In genomic region chr7:2019693-2020511, GRCh38 we compare ENCODE assay signal across 1 cellular context.
TF ChIP-seq lines count a peak whose summit lies in the region.

No MANE protein-coding gene starts in this region.

TF ChIP-seq in K562, 482 proteins besides CTCF, POLR2A, EP300 and RAD21 (continued from another document):
- TF ChIP-seq MITF (IDR thresholded peaks at IDR 0.05) = peak; percentile 66; the same call in 1 of the 2 replicates
- TF ChIP-seq SMARCC2 (IDR thresholded peaks at IDR 0.05; ENCODE audit: low read depth) = no peak
- TF ChIP-seq ZNF274 (IDR thresholded peaks at IDR 0.05; ENCODE audit: borderline replicate concordance, low read depth, low read length) = no peak
- TF ChIP-seq ATF7 (IDR thresholded peaks at IDR 0.05) = peak; percentile 91
- no peak for TF ChIP-seq IFI16 (CRISPR knock-in tag; IDR thresholded peaks at IDR 0.05)
- TF ChIP-seq ZNF121 (CRISPR knock-in tag; conservative IDR thresholded peaks at IDR 0.05) = no peak; the same call in 1 of the 2 replicates
- TF ChIP-seq ARNT (IDR thresholded peaks at IDR 0.05) = peak in 1 of 2 experiments; percentile 70; a peak in 1 of 4 replicates
- no peak for TF ChIP-seq GTF2B (IDR thresholded peaks at IDR 0.05; ENCODE audit: extremely low read depth, insufficient read length)
- no peak for TF ChIP-seq AFF4 (CRISPR knock-in tag; IDR thresholded peaks at IDR 0.05)
- no peak for TF ChIP-seq NKRF (IDR thresholded peaks at IDR 0.05; ENCODE audit: borderline replicate concordance)
- no peak for TF ChIP-seq NEUROD1 (IDR thresholded peaks at IDR 0.05; ENCODE audit: borderline replicate concordance, low read depth, low read length, partially characterized antibody)
- no peak for TF ChIP-seq MXI1 (IDR thresholded peaks at IDR 0.05; ENCODE audit: low read depth, low read length)
- TF ChIP-seq PTRF (tag; IDR thresholded peaks at IDR 0.05) = no peak
- no peak for TF ChIP-seq PRPF4 (IDR thresholded peaks at IDR 0.05; ENCODE audit: insufficient read depth, low read depth, low read length, poor library complexity, severe bottlenecking)
- TF ChIP-seq HNRNPLL (IDR thresholded peaks at IDR 0.05; ENCODE audit: low read depth, low read length, poor library complexity, severe bottlenecking) = no peak
- TF ChIP-seq EP400 (IDR thresholded peaks at IDR 0.05) = peak; percentile 77
- TF ChIP-seq SMARCA5 (IDR thresholded peaks at IDR 0.05) = no peak
- peak; percentile 79 for TF ChIP-seq DPF2 (IDR thresholded peaks at IDR 0.05)
- TF ChIP-seq MCM5 (IDR thresholded peaks at IDR 0.05; ENCODE audit: low read depth) = no peak
- TF ChIP-seq NELFE (IDR thresholded peaks at IDR 0.05; ENCODE audit: insufficient read depth, insufficient read length) = no peak
- TF ChIP-seq FOXK1 (CRISPR knock-in tag; IDR thresholded peaks at IDR 0.05; ENCODE audit: borderline replicate concordance) = no peak
- no peak for TF ChIP-seq MED1 (CRISPR knock-in tag; IDR thresholded peaks at IDR 0.05; ENCODE audit: borderline replicate concordance)
- 0 out of 2 replicates have a peak, but pooled peaks have one; percentile 23 for TF ChIP-seq MTA1 (IDR thresholded peaks at IDR 0.05; ENCODE audit: borderline replicate concordance)
- TF ChIP-seq ELK1 (CRISPR knock-in tag; IDR thresholded peaks at IDR 0.05) = no peak
- no peak for TF ChIP-seq NFE2 (IDR thresholded peaks at IDR 0.05; ENCODE audit: low read depth)
- TF ChIP-seq ZNF407 (IDR thresholded peaks at IDR 0.05; ENCODE audit: low read depth) = no peak
- TF ChIP-seq ZNF699 (CRISPR knock-in tag; IDR thresholded peaks at IDR 0.05; ENCODE audit: insufficient replicate concordance) = no peak
- TF ChIP-seq SNRNP70 (optimal IDR thresholded peaks at IDR 0.05; ENCODE audit: low read depth, low read length) = no peak
- TF ChIP-seq MTF1 (CRISPR knock-in tag; IDR thresholded peaks at IDR 0.05; ENCODE audit: borderline replicate concordance) = no peak
- TF ChIP-seq KLF13 (tag; IDR thresholded peaks at IDR 0.05; ENCODE audit: borderline replicate concordance, low read depth) = no peak; the same call in 1 of the 2 replicates
- TF ChIP-seq HSF4 (CRISPR knock-in tag; IDR thresholded peaks at IDR 0.05; ENCODE audit: borderline replicate concordance) = no peak
- TF ChIP-seq ZNF224 (CRISPR knock-in tag; IDR thresholded peaks at IDR 0.05) = no peak
- no peak; the same call in 1 of the 2 replicates for TF ChIP-seq ZNF197 (CRISPR knock-in tag; IDR thresholded peaks at IDR 0.05; ENCODE audit: low read depth)
- no peak for TF ChIP-seq SIN3A (IDR thresholded peaks at IDR 0.05; ENCODE audit: borderline replicate concordance in 2 of 2, control insufficient read depth in 1 of 2, low read depth in 2 of 2, low read length in 2 of 2)
- TF ChIP-seq ZNF217 (CRISPR knock-in tag; IDR thresholded peaks at IDR 0.05) = no peak
- TF ChIP-seq RBM15 (IDR thresholded peaks at IDR 0.05; ENCODE audit: insufficient read depth, low read length) = no peak
- TF ChIP-seq ZEB2 (IDR thresholded peaks at IDR 0.05) = no peak
- TF ChIP-seq ZSCAN29 (IDR thresholded peaks at IDR 0.05) = 0 out of 2 replicates have a peak, but pooled peaks have one; percentile 32
- no peak for TF ChIP-seq C11orf30 (IDR thresholded peaks at IDR 0.05; ENCODE audit: low read depth)
- TF ChIP-seq ZSCAN32 (CRISPR knock-in tag; IDR thresholded peaks at IDR 0.05) = no peak
- no peak for TF ChIP-seq CEBPB (tag; IDR thresholded peaks at IDR 0.05)
- TF ChIP-seq SETDB1 (IDR thresholded peaks at IDR 0.05; ENCODE audit: low read length) = no peak
- TF ChIP-seq L3MBTL2 (IDR thresholded peaks at IDR 0.05) = peak; percentile 92
